Comparison of ENCODE assay signal across 20 cellular contexts in genomic region chr22:43483669-43484068, GRCh38.
DNase-seq lines count a peak whose midpoint lies in the region; ATAC-seq, FAIRE-seq and TF ChIP-seq lines count a peak whose summit lies in the region.
"Had no signal": no experiment of that assay in that cellular context is flagged by ENCODE, and none has a peak within 500 bp of the region (broad histone marks: within the 10 kb centered on the region; RNA-seq: fewer than 3 reads in every experiment).

No MANE protein-coding gene starts in this region.

- H3K9me3 ChIP-seq in H1 (ENCODE audit: insufficient read depth in 2 of 2, low read depth in 1 of 2, low read length in 1 of 2) (no peaks in the 10 kb centered on the region), neuronal stem cell (replicated peaks in 1 of 2; ENCODE audit: control insufficient read depth in 2 of 2, insufficient read depth in 1 of 2, low read depth in 1 of 2, low read length in 2 of 2) (peaks cover 0 to 2% of the 10 kb centered on the region in 2 donors)
- H3K9me3 ChIP-seq: A549; BLaER1 treated with 17β-estradiol and CSF1 and Interleukin-3, amounts not matched to agents 10 nM and 100 nM; Caco-2 had no signal

- H3K79me2 ChIP-seq in H1 (ENCODE audit: control insufficient read depth in 1 of 2, insufficient read depth in 2 of 2, low read length in 2 of 2) = no peaks in the 10 kb centered on the region

- no peak overlapping the region for H2BK20ac ChIP-seq in H1 (ENCODE audit: low read length)

- TF ChIP-seq RAD21 in H1 (IDR thresholded peaks at IDR 0.05 in 1 of 2, conservative IDR thresholded peaks at IDR 0.05 in 1 of 2; ENCODE audit: low read depth in 2 of 2, low read length in 2 of 2) = no peak

- H2AK5ac ChIP-seq in H1 (ENCODE audit: low read depth, low read length) (no peak overlapping the region), neuronal stem cell (ENCODE audit: low read depth, low read length) (no peak overlapping the region)

- no peak for TF ChIP-seq EP300 in H1 (IDR thresholded peaks at IDR 0.05; ENCODE audit: borderline replicate concordance in 1 of 2, low read depth in 2 of 2, low read length in 2 of 2)

- H3K4ac ChIP-seq in H1 (replicated peaks; ENCODE audit: insufficient read length, low read depth, low read length) (no peak overlapping the region), neuronal stem cell (ENCODE audit: low read length) (no peak overlapping the region)

- peaks cover 0 to 6% of the 10 kb centered on the region in 2 experiments for H4K20me1 ChIP-seq in H1 (replicated peaks in 1 of 2; ENCODE audit: control insufficient read depth in 1 of 2, insufficient read depth in 2 of 2, low read length in 2 of 2)
- H4K20me1 ChIP-seq: BLaER1 treated with 17β-estradiol and CSF1 and Interleukin-3, amounts not matched to agents 10 nM and 100 nM had no signal

- H2BK15ac ChIP-seq in H1 (ENCODE audit: low read length) (no peak overlapping the region), neuronal stem cell (ENCODE audit: low read length) (no peak overlapping the region)

- H3K4me2 ChIP-seq in H1 (ENCODE audit: insufficient read depth in 1 of 2, low read depth in 2 of 2, low read length in 2 of 2) = no peak overlapping the region
- no peak overlapping the region for H3K4me2 ChIP-seq in neuronal stem cell (ENCODE audit: insufficient read depth, low read length, poor library complexity, severe bottlenecking)
- H3K4me2 ChIP-seq: A549 had no signal

- no peak for TF ChIP-seq POLR2A in H1 (IDR thresholded peaks at IDR 0.05; ENCODE audit: control extremely low read depth in 1 of 2, low read depth in 2 of 2, low read length in 2 of 2)

- 90% methylated on average over 7 of the region's 7 CpGs; no CpG with 5 or more reads in 1 of the 2 experiments for WGBS in H1 (ENCODE audit: extremely low coverage in 1 of 2, insufficient coverage in 1 of 2, insufficient read length in 1 of 2, insufficient replicate concordance in 2 of 2, low coverage in 1 of 2, low lambda C conversion rate in 2 of 2, missing lambda C conversion rate in 1 of 2), 2 experiments
- WGBS in neuronal stem cell (ENCODE audit: extremely low coverage in 2 of 2, insufficient read length in 2 of 2, insufficient replicate concordance in 1 of 2), 2 donors = no CpG with 5 or more reads among the region's 7 CpGs

- H3K9ac ChIP-seq in H1 (replicated peaks in 1 of 4; ENCODE audit: extremely low read depth in 1 of 4, low read depth in 3 of 4, low read length in 3 of 4) (no peak overlapping the region), neuronal stem cell (ENCODE audit: low read depth, low read length, poor library complexity) (no peak overlapping the region)
- H3K9ac ChIP-seq: BLaER1 treated with 17β-estradiol and CSF1 and Interleukin-3, amounts not matched to agents 10 nM and 100 nM had no signal

- ATAC-seq in GM21717 (IDR thresholded peaks at IDR 0.05; ENCODE audit: unreplicated experiment) = no peak
- ATAC-seq: A549; CD8-positive, alpha-beta T cell had no signal

- CTCF ChIA-PET in H1 (lab: Charles Lee; ENCODE audit: partially characterized antibody) = interaction anchor here (1.1 to 1.7 kb wide), 2 partner anchors 9 to 255 kb away, joined by 3 read pairs; no protein-coding TSS in a partner anchor

- H3K79me1 ChIP-seq in H1 (ENCODE audit: low read depth, low read length) (no peaks in the 10 kb centered on the region), neuronal stem cell (ENCODE audit: low read depth, low read length) (peaks cover 6% of the 10 kb centered on the region)

- DNase-seq in H7 (peak; percentile 37), H1 (ENCODE audit: low read depth in 1 of 2, low spot score in 2 of 2) (no peak), neuronal stem cell (ENCODE audit: low spot score) (no peak), HT-29 (ENCODE audit: low spot score) (no peak)
- DNase-seq: AML-193; Caco-2; Calu3; CD4-positive, alpha-beta T cell; CD8-positive, alpha-beta T cell; DMS79 treated with DMSO at 0.1 percent for 48 hours; GF-D8 had no signal

- no peak overlapping the region for H2BK12ac ChIP-seq in H1 (ENCODE audit: low read depth, low read length)
- no peak overlapping the region for H2BK12ac ChIP-seq in neuronal stem cell (ENCODE audit: low read length)

- POLR2A ChIA-PET in H1 (lab: Charles Lee; ENCODE audit: partially characterized antibody) = no interaction called here

- H3K23me2 ChIP-seq in H1 (ENCODE audit: low read depth, low read length) = peaks cover 5% of the 10 kb centered on the region; the same call in 1 of the 2 replicates

- FAIRE-seq in H1 (lab: Jason Lieb, UNC) = no peak
- FAIRE-seq: A549, D721Med, G401.6, GM12891, GM19239 had no signal

- H4K91ac ChIP-seq in H1 (replicated peaks; ENCODE audit: insufficient read length, low read length) = no peak overlapping the region
- no peak overlapping the region for H4K91ac ChIP-seq in neuronal stem cell (ENCODE audit: low read depth, low read length, poor library complexity)

- H4K8ac ChIP-seq in H1 (ENCODE audit: extremely low read depth, insufficient read depth, low read length) (peak overlapping the region; percentile 14; the same call in 1 of the 2 replicates), neuronal stem cell (ENCODE audit: low read depth, low read length) (no peak overlapping the region)

- no peak overlapping the region for H3K4me3 ChIP-seq in H7 (ENCODE audit: insufficient read depth, low read depth, low read length)
- H3K4me3 ChIP-seq in H1 (ENCODE audit: extremely low read depth in 1 of 4, insufficient read depth in 2 of 4, low read depth in 3 of 4, low read length in 4 of 4) = no peak overlapping the region
- no peak overlapping the region for H3K4me3 ChIP-seq in neuronal stem cell (ENCODE audit: low read length in 2 of 2)
- H3K4me3 ChIP-seq: A549; BLaER1 treated with 17β-estradiol and CSF1 and Interleukin-3, amounts not matched to agents 10 nM and 100 nM had no signal

- H3K4me1 ChIP-seq in H1 (replicated peaks in 1 of 4; ENCODE audit: control insufficient read depth in 3 of 4, insufficient read depth in 4 of 4, low read length in 3 of 4) = peaks cover 0 to 5% (median 1%) of the 10 kb centered on the region in 4 experiments; a peak in 2 of 7 replicates
- H3K4me1 ChIP-seq in neuronal stem cell (ENCODE audit: control insufficient read depth in 2 of 2, insufficient read depth in 1 of 2, low read depth in 1 of 2, low read length in 2 of 2) = peaks cover 0 to 17% of the 10 kb centered on the region in 2 donors
- H3K4me1 ChIP-seq: A549, Caco-2 had no signal

- H3K27ac ChIP-seq in H1 (ENCODE audit: low read depth, low read length) (no peak overlapping the region), neuronal stem cell (replicated peaks; ENCODE audit: low read length) (no peak overlapping the region)
- H3K27ac ChIP-seq: 22Rv1; A549; BLaER1 treated with 17β-estradiol and CSF1 and Interleukin-3, amounts not matched to agents 10 nM and 100 nM; C4-2B had no signal

- H3K56ac ChIP-seq in H1 (replicated peaks; ENCODE audit: insufficient read length, low read depth, low read length) = no peak overlapping the region

- H3K27me3 ChIP-seq in H7 (ENCODE audit: control insufficient read depth, insufficient read depth, low read length) = no peaks in the 10 kb centered on the region
- no peaks in the 10 kb centered on the region for H3K27me3 ChIP-seq in H1 (replicated peaks in 1 of 4; ENCODE audit: control insufficient read depth in 3 of 4, extremely low read depth in 1 of 4, insufficient read depth in 3 of 4, low read length in 3 of 4)
- peaks cover 0 to 19% (median 0%) of the 10 kb centered on the region in 3 experiments for H3K27me3 ChIP-seq in neuronal stem cell (ENCODE audit: control insufficient read depth in 3 of 3, insufficient read depth in 3 of 3, low read depth in 1 of 3, low read length in 3 of 3)
- H3K27me3 ChIP-seq: BLaER1 treated with 17β-estradiol and CSF1 and Interleukin-3, amounts not matched to agents 10 nM and 100 nM had no signal

- H2BK5ac ChIP-seq in H1 (ENCODE audit: low read depth, low read length) (no peak overlapping the region), neuronal stem cell (ENCODE audit: low read length) (no peak overlapping the region)

- H2AFZ ChIP-seq in H1 (ENCODE audit: low read length) (no peak overlapping the region), neuronal stem cell (ENCODE audit: low read length) (no peak overlapping the region)

- H2BK120ac ChIP-seq in H1 (replicated peaks; ENCODE audit: low read depth, low read length) (no peak overlapping the region), neuronal stem cell (ENCODE audit: low read depth, low read length) (no peak overlapping the region)

- H4K5ac ChIP-seq in H1 (ENCODE audit: insufficient read length, low read depth, low read length) = no peak overlapping the region

- H3K18ac ChIP-seq in H1 (ENCODE audit: extremely low read depth, low read length) (no peak overlapping the region), neuronal stem cell (ENCODE audit: low read length) (peak overlapping the region; percentile 44)

- no peaks in the 10 kb centered on the region for H3K36me3 ChIP-seq in H7 (replicated peaks; ENCODE audit: control insufficient read depth, insufficient read depth, low read length)
- H3K36me3 ChIP-seq in H1 (ENCODE audit: control insufficient read depth in 2 of 4, insufficient read depth in 4 of 4, low read length in 3 of 4) = no peaks in the 10 kb centered on the region
- peaks cover 0 to 12% of the 10 kb centered on the region in 2 donors for H3K36me3 ChIP-seq in neuronal stem cell (replicated peaks in 1 of 2; ENCODE audit: control insufficient read depth in 2 of 2, insufficient read depth in 2 of 2, low read length in 2 of 2)
- H3K36me3 ChIP-seq: BLaER1 treated with 17β-estradiol and CSF1 and Interleukin-3, amounts not matched to agents 10 nM and 100 nM had no signal

- H3K23ac ChIP-seq in H1 (ENCODE audit: insufficient read length) (no peak overlapping the region), neuronal stem cell (ENCODE audit: low read depth, low read length, poor library complexity) (no peak overlapping the region)

- no peak for TF ChIP-seq CTCF in H1 (IDR thresholded peaks at IDR 0.05; ENCODE audit: control extremely low read depth in 1 of 3, insufficient read depth in 1 of 3, low read depth in 1 of 3, low read length in 3 of 3)

- H3K14ac ChIP-seq in H1 (ENCODE audit: insufficient read length) (no peak overlapping the region), neuronal stem cell (ENCODE audit: low read length) (no peak overlapping the region)

TF ChIP-seq in H1, 55 proteins besides CTCF, POLR2A, EP300 and RAD21:
- TF ChIP-seq JUN (IDR thresholded peaks at IDR 0.05; ENCODE audit: low read depth, low read length) = no peak
- no peak for TF ChIP-seq TAF7 (optimal IDR thresholded peaks at IDR 0.05; ENCODE audit: borderline replicate concordance, low read depth, low read length)
- TF ChIP-seq TCF12 (IDR thresholded peaks at IDR 0.05; ENCODE audit: low read depth, low read length) = no peak
- TF ChIP-seq YY1 (IDR thresholded peaks at IDR 0.05; ENCODE audit: low read depth, low read length) = no peak
